ENCODE assay signal across 1 cellular context in genomic region chr12:47576256-47576655, GRCh38.
TF ChIP-seq lines count a peak whose summit lies in the region.

No MANE protein-coding gene starts in this region.

TF ChIP-seq in GM12878, 131 proteins besides CTCF, POLR2A, EP300 and RAD21:
- no peak for TF ChIP-seq NBN (IDR thresholded peaks at IDR 0.05)
- peak; percentile 17; the same call in 1 of the 2 replicates for TF ChIP-seq BMI1 (IDR thresholded peaks at IDR 0.05; ENCODE audit: borderline replicate concordance)
